ENCODE assay signal across 23 cellular contexts in genomic region chr3:5301671-5302297, GRCh38.
A peak's percentile ranks its signal among the peaks of the same experiment; 100 is the strongest.
DNase-seq lines count a peak whose midpoint lies in the region; ATAC-seq and TF ChIP-seq lines count a peak whose summit lies in the region.
"Had no signal": no experiment of that assay in that cellular context is flagged by ENCODE, and none has a peak within 500 bp of the region (broad histone marks: within the 10 kb centered on the region; RNA-seq: fewer than 3 reads in every experiment).

No MANE protein-coding gene starts in this region.

- H4K20me1 ChIP-seq in IMR-90 (ENCODE audit: insufficient read depth, low read length): no peaks in the 10 kb centered on the region

- no peak for TF ChIP-seq CTCF in IMR-90 (conservative IDR thresholded peaks at IDR 0.05; ENCODE audit: low read depth, low read length)

- H2AK9ac ChIP-seq in IMR-90 (replicated peaks; ENCODE audit: low read depth, low read length, poor library complexity): no peak overlapping the region

- H3K18ac ChIP-seq in IMR-90 (ENCODE audit: low read depth, low read length): no peak overlapping the region; the same call in 1 of the 2 replicates

- H4K8ac ChIP-seq in IMR-90 (ENCODE audit: low read depth in 2 of 2, low read length in 2 of 2): no peak overlapping the region

- no peak for TF ChIP-seq POLR2A in IMR-90 (IDR thresholded peaks at IDR 0.05; ENCODE audit: low read depth, low read length)

- no peak for ATAC-seq in IMR-90 (ENCODE audit: low read depth)
- ATAC-seq in HG02970 (IDR thresholded peaks at IDR 0.05; ENCODE audit: low FRiP score, unreplicated experiment): no peak
- ATAC-seq: GM12878; HCT116; mucosa of descending colon; stimulated activated effector memory CD8-positive, alpha-beta T cell treated with anti-CD3 and anti-CD28 coated beads, Interleukin-12 subunit alpha, Interleukin-12 subunit beta, amount 100 ng/mL, for 72 hours had no signal

- H3K4me3 ChIP-seq in IMR-90 (ENCODE audit: insufficient read depth, low read depth, low read length): no peak overlapping the region
- H3K4me3 ChIP-seq: GM12878, hepatocyte, mucosa of descending colon, suprapubic skin had no signal

- no peaks in the 10 kb centered on the region for H3K27me3 ChIP-seq in IMR-90 (ENCODE audit: control insufficient read depth, insufficient read depth, low read length)
- H3K27me3 ChIP-seq: hepatocyte, suprapubic skin had no signal

- H3K9ac ChIP-seq in IMR-90 (ENCODE audit: low read depth, low read length): no peak overlapping the region
- H3K9ac ChIP-seq: parathyroid adenoma had no signal

- in situ Hi-C loops in IMR-90 (cut with MboI; ENCODE audit: low sequenced_read_pairs): no loop called here

- no peak for TF ChIP-seq RAD21 in IMR-90 (IDR thresholded peaks at IDR 0.05; ENCODE audit: low read length)

- no peaks in the 10 kb centered on the region for H3K9me1 ChIP-seq in IMR-90 (ENCODE audit: insufficient read depth, low read length)

- no TSS peak for BruUV-seq in IMR-90 (replicated peaks; lab: Mats Ljungman, UMichigan)

- H2AK5ac ChIP-seq in IMR-90 (ENCODE audit: low read depth, low read length): no peak overlapping the region

- no peak overlapping the region for H4K91ac ChIP-seq in IMR-90 (ENCODE audit: insufficient read depth, low read depth, low read length)

- no CpG with 5 or more reads among the region's 7 CpGs for WGBS in IMR-90 (ENCODE audit: extremely low coverage in 2 of 2, insufficient read length in 1 of 2), 2 experiments

- no peaks in the 10 kb centered on the region for H3K36me3 ChIP-seq in IMR-90 (ENCODE audit: control insufficient read depth, insufficient read depth, low read length)
- H3K36me3 ChIP-seq: suprapubic skin had no signal

- H3K4me1 ChIP-seq in IMR-90 (ENCODE audit: control insufficient read depth, insufficient read depth, low read length): no peaks in the 10 kb centered on the region
- H3K4me1 ChIP-seq: parathyroid adenoma, suprapubic skin had no signal

- no peak overlapping the region for H2BK20ac ChIP-seq in IMR-90 (ENCODE audit: low read depth, low read length)

- no peak overlapping the region for H3K27ac ChIP-seq in IMR-90 (ENCODE audit: insufficient read depth, low read length)
- H3K27ac ChIP-seq: hepatocyte, parathyroid adenoma, suprapubic skin had no signal

- intact Hi-C loops in IMR-90 (cut with micrococcal nuclease): no loop called here

- dilution Hi-C loops in IMR-90 (cut with HindIII; ENCODE audit: low sequenced_read_pairs, unreplicated experiment): no loop called here

- H3K23ac ChIP-seq in IMR-90 (ENCODE audit: low read depth, low read length): no peak overlapping the region

- no peak overlapping the region for H2AFZ ChIP-seq in IMR-90 (replicated peaks; ENCODE audit: low read length, poor library complexity)
- H2AFZ ChIP-seq: hepatocyte, parathyroid adenoma had no signal

- POLR2A ChIA-PET in IMR-90 (lab: Charles Lee; ENCODE audit: unreplicated experiment): no interaction called here

- H3K4ac ChIP-seq in IMR-90 (ENCODE audit: low read depth, low read length): no peak overlapping the region

- no peak overlapping the region for H4K5ac ChIP-seq in IMR-90 (ENCODE audit: low read depth, low read length)

- H3K56ac ChIP-seq in IMR-90 (ENCODE audit: extremely low read depth, insufficient read depth, low read length): no peak overlapping the region

- H2BK120ac ChIP-seq in IMR-90 (ENCODE audit: low read depth, low read length): no peak overlapping the region

- H2BK5ac ChIP-seq in IMR-90 (ENCODE audit: low read depth, low read length, poor library complexity, severe bottlenecking): peak overlapping the region; percentile 47

- H3K4me2 ChIP-seq in IMR-90 (ENCODE audit: low read depth, low read length): no peak overlapping the region
- H3K4me2 ChIP-seq: hepatocyte had no signal

- CTCF ChIA-PET in IMR-90 (lab: Yijun Ruan, JAX): no interaction called here

- H2BK15ac ChIP-seq in IMR-90 (ENCODE audit: low read depth, low read length): no peak overlapping the region

- no peak overlapping the region for H3K14ac ChIP-seq in IMR-90 (replicated peaks; ENCODE audit: low read depth, low read length)

- no peaks in the 10 kb centered on the region for H3K79me1 ChIP-seq in IMR-90 (ENCODE audit: low read depth in 1 of 2, low read length in 2 of 2)

- DNase-seq in AG08395 (ENCODE audit: low spot score): peak; percentile 13
- DNase-seq in IMR-90: peak; percentile 19
- peak; percentile 5 for DNase-seq in glomerular visceral epithelial cell (ENCODE audit: extremely low spot score)
- DNase-seq in left kidney (ENCODE audit: low read depth, low spot score): peak; percentile 23
- DNase-seq in DMS153 (lab: John Stamatoyannopoulos, UW): no peak
- no peak for DNase-seq in NCI-H128 (lab: John Stamatoyannopoulos, UW; ENCODE audit: unreplicated experiment)
- DNase-seq in NCI-H748 treated with DMSO at 0.1 percent for 48 hours (lab: John Stamatoyannopoulos, UW): no peak
- DNase-seq: activated CD4-positive, alpha-beta T cell treated with anti-CD3 and anti-CD28 coated beads, Interleukin-2, amount 50 U/mL, for 4 hours; central memory CD4-positive, alpha-beta T cell; mucosa of descending colon; NCI-H1417; NCI-H2081; NCI-H345; NCI-H774; small intestine; T-helper 9 cell had no signal

- H3K9me3 ChIP-seq in IMR-90 (ENCODE audit: control insufficient read depth, insufficient read depth, low read length): no peaks in the 10 kb centered on the region
- H3K9me3 ChIP-seq: mucosa of descending colon, suprapubic skin had no signal

TF ChIP-seq in IMR-90, 13 proteins besides CTCF, POLR2A, EP300 and RAD21:
- TF ChIP-seq CEBPB (IDR thresholded peaks at IDR 0.05; ENCODE audit: low read depth, low read length) (no peak), MAFK (IDR thresholded peaks at IDR 0.05; ENCODE audit: low read depth, low read length) (no peak), NFE2L2 (IDR thresholded peaks at IDR 0.05; ENCODE audit: low read depth, low read length) (no peak), RCOR1 (IDR thresholded peaks at IDR 0.05; ENCODE audit: insufficient replicate concordance, low read length) (no peak), MXI1 (IDR thresholded peaks at IDR 0.05; ENCODE audit: borderline replicate concordance, low read depth, low read length) (no peak), CHD1 (IDR thresholded peaks at IDR 0.05; ENCODE audit: low read depth, low read length) (no peak)
- TF ChIP-seq, protein P1, sequence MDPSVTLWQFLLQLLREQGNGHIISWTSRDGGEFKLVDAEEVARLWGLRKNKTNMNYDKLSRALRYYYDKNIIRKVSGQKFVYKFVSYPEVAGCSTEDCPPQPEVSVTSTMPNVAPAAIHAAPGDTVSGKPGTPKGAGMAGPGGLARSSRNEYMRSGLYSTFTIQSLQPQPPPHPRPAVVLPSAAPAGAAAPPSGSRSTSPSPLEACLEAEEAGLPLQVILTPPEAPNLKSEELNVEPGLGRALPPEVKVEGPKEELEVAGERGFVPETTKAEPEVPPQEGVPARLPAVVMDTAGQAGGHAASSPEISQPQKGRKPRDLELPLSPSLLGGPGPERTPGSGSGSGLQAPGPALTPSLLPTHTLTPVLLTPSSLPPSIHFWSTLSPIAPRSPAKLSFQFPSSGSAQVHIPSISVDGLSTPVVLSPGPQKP (IDR thresholded peaks at IDR 0.05; ENCODE audit: borderline replicate concordance, low read depth, low read length): no peak
- TF ChIP-seq, protein P2, sequence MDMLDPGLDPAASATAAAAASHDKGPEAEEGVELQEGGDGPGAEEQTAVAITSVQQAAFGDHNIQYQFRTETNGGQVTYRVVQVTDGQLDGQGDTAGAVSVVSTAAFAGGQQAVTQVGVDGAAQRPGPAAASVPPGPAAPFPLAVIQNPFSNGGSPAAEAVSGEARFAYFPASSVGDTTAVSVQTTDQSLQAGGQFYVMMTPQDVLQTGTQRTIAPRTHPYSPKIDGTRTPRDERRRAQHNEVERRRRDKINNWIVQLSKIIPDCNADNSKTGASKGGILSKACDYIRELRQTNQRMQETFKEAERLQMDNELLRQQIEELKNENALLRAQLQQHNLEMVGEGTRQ (IDR thresholded peaks at IDR 0.05; ENCODE audit: low read depth, low read length): no peak

Comparison
In these comparisons a context has a peak if more than half of its experiments do, and no peak if none do; other contexts are left out.
1. DNase-seq: peak in AG08395 (single experiment), IMR-90 (single experiment), glomerular visceral epithelial cell (single experiment) and left kidney (single experiment); none in DMS153 (single experiment), NCI-H128 (single experiment) and NCI-H748 treated with DMSO at 0.1 percent for 48 hours (single experiment).